1 cellular context compared by ENCODE assay signal in the genomic region with DNA sequence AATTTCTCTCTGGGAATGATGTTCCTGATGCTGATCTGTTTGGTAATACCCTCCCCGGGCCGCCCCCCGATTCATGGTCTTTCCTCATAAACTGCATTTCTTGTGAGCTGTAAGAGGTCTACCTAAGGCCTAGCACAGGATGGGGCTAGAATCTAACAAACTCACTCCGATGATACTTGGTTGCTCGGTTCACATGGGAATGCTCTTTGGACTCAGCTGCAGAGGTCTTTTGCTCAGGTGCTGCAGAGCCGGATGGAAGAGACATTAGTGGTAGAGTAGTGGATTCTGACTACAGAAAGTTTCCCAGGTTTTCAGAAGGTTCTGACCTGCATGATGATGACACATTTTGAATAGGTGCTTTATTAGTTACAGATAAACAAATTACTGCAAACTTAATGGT.
TF ChIP-seq lines count a peak whose summit lies in the region.

No MANE protein-coding gene starts in this region.

TF ChIP-seq in HepG2, 621 proteins besides CTCF, POLR2A, EP300 and RAD21:
- TF ChIP-seq HNF4A (CRISPR knock-in tag; IDR thresholded peaks at IDR 0.05): peak; percentile 57
- TF ChIP-seq PHF8 (CRISPR knock-in tag; IDR thresholded peaks at IDR 0.05): no peak
- no peak for TF ChIP-seq MAFK (conservative IDR thresholded peaks at IDR 0.05 in 1 of 2, IDR thresholded peaks at IDR 0.05 in 1 of 2; ENCODE audit: low read length in 2 of 2)
- 0 out of 2 replicates have a peak, but pooled peaks have one; percentile 23 for TF ChIP-seq HNF4G (IDR thresholded peaks at IDR 0.05; ENCODE audit: borderline replicate concordance, low read depth, low read length)
- TF ChIP-seq HNF4G (CRISPR knock-in tag; IDR thresholded peaks at IDR 0.05; ENCODE audit: borderline replicate concordance, low read depth): no peak
